In the genomic region with DNA sequence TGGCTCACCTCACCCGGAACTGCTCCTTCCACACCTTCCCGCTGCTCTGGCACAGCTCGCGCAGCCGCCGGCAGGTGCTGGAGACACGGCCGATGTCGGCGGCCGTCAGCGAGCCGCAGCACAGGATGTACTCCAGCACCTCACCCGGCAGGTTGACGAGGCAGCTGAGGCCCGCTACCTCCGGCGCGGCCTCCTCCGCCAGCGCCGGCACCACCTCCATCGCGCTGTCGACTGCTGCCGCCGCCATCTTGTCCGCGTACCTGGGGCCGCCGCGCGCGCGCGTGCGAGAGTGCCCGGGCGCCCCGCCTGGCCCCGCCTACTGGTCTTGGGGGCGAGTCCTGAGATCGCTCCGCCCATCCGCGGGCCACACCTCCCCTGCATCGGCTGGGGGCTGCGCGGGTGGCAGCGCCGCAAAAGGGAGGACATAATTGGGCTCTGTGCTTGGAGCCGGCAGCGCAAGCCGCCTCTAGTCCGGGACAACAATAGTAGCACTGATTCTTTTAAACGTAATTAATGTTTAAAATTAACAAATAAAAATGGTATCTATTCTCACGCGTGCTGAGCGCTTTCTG, we compare ENCODE assay signal across 8 cellular contexts. TPM values are rescaled to one million over a fixed set of nuclear protein-coding genes. Genes with fewer than 3 reads are reported as not detected.
DNase-seq lines count a peak whose midpoint lies in the region; ATAC-seq, FAIRE-seq and TF ChIP-seq lines count a peak whose summit lies in the region.

Gene FBXO21, minus strand, starts transcription at position 261 of the 572 bp plus-strand sequence. Its CDS starts 14 bp downstream, at position 247.

- peak within 1 kb of the TSS; percentile 51 for H3K27ac ChIP-seq in SU-DHL-6 (ENCODE audit: low read depth, low read length)
- H3K27ac ChIP-seq in pancreas: peak within 1 kb of the TSS; percentile 41 to 77 (median 65)
- H3K27ac ChIP-seq in thyroid gland: peak within 1 kb of the TSS; percentile 10 to 76 (median 66)

- DNase-seq in GM10266 (ENCODE audit: extremely low spot score): peak; percentile 98
- peak; percentile 84 for DNase-seq in NCI-H1092 treated with DMSO at 0.1 percent for 48 hours (lab: John Stamatoyannopoulos, UW)
- peak; percentile 98 for DNase-seq in activated naive CD8-positive, alpha-beta T cell treated with anti-CD3 and anti-CD28 coated beads, Interleukin-2, amount 10 ng/mL, durations not matched to agents 7 days and 5 days
- peak; percentile 95 for DNase-seq in Right ventricle myocardium inferior (ENCODE audit: missing footprints)
- peak; percentile 85 to 98 (median 94) for DNase-seq in pancreas
- DNase-seq in thyroid gland: peak; percentile 89 to 92

- H3K36me3 Mint-ChIP-seq in activated naive CD8-positive, alpha-beta T cell treated with anti-CD3 and anti-CD28 coated beads, Interleukin-2, amount 10 ng/mL, durations not matched to agents 7 days and 5 days: peaks cover 12% of the 10 kb centered on the region

- H3K4me1 ChIP-seq in pancreas (peaks cover 0 to 8% (median 0%) of the 10 kb centered on the region in 3 donors), thyroid gland (peaks cover 7 to 13% of the 10 kb centered on the region in 2 donors)

- peaks cover 26% of the 10 kb centered on the region for H3K79me2 ChIP-seq in SU-DHL-6 (ENCODE audit: insufficient read depth, low read length)

- ATAC-seq in HG02610 (IDR thresholded peaks at IDR 0.05; ENCODE audit: unreplicated experiment) (peak; percentile 95), Right ventricle myocardium inferior (peak; percentile 99), pancreas (peak; percentile 96 to 99 (median 98))
- peak; percentile 88 for ATAC-seq in activated naive CD8-positive, alpha-beta T cell treated with anti-CD3 and anti-CD28 coated beads, Interleukin-2, amount 10 ng/mL, durations not matched to agents 7 days and 5 days (ENCODE audit: low read depth)

- no peak for FAIRE-seq in pancreas (lab: Jason Lieb, UNC)

- peak within 1 kb of the TSS; percentile 80 for H3K9ac ChIP-seq in SU-DHL-6 (ENCODE audit: low read length)

- intact Hi-C loops in Right ventricle myocardium inferior (cut with DNase I) (no loop called here), pancreas (cut with DNase I) (no loop called here), thyroid gland (cut with DNase I) (no loop called here)

- peak within 1 kb of the TSS; percentile 78 for H3K27ac Mint-ChIP-seq in activated naive CD8-positive, alpha-beta T cell treated with anti-CD3 and anti-CD28 coated beads, Interleukin-2, amount 10 ng/mL, durations not matched to agents 7 days and 5 days

- peak; percentile 86 to 97 for TF ChIP-seq POLR2A in thyroid gland (IDR thresholded peaks at IDR 0.05)

- no peaks in the 10 kb centered on the region for H3K9me2 ChIP-seq in SU-DHL-6 (replicated peaks; ENCODE audit: insufficient read depth, low read length)

- no peak for TF ChIP-seq CTCF in GM10266 (IDR thresholded peaks at IDR 0.05; ENCODE audit: control insufficient read depth, insufficient read depth, low read depth, missing control alignments)
- no peak for TF ChIP-seq CTCF in SU-DHL-6 (IDR thresholded peaks at IDR 0.05; ENCODE audit: insufficient read depth, low read length, poor library complexity, severe bottlenecking)
- no peak for TF ChIP-seq CTCF in pancreas (IDR thresholded peaks at IDR 0.05)
- peak in 1 of 6 experiments; percentile 29 for TF ChIP-seq CTCF in thyroid gland (IDR thresholded peaks at IDR 0.05)

- WGBS in pancreas, 2 donors: 2% methylated on average over 37 to 59 of the region's 59 CpGs
- 18 to 20% methylated on average over 10 to 11 of the region's 59 CpGs for WGBS in thyroid gland, 2 donors

- H3K4me2 ChIP-seq in SU-DHL-6 (ENCODE audit: low read depth, low read length, poor library complexity, severe bottlenecking): peak within 1 kb of the TSS; percentile 68

- peak within 1 kb of the TSS; percentile 85 for H3K4me3 Mint-ChIP-seq in activated naive CD8-positive, alpha-beta T cell treated with anti-CD3 and anti-CD28 coated beads, Interleukin-2, amount 10 ng/mL, durations not matched to agents 7 days and 5 days

- H3K9me3 Mint-ChIP-seq in activated naive CD8-positive, alpha-beta T cell treated with anti-CD3 and anti-CD28 coated beads, Interleukin-2, amount 10 ng/mL, durations not matched to agents 7 days and 5 days: no peaks in the 10 kb centered on the region

- no peaks in the 10 kb centered on the region for H3F3A ChIP-seq in SU-DHL-6 (ENCODE audit: insufficient read depth)

- H4K20me1 ChIP-seq in SU-DHL-6 (ENCODE audit: low read depth, low read length): no peaks in the 10 kb centered on the region

- POLR2A ChIA-PET in activated naive CD8-positive, alpha-beta T cell treated with anti-CD3 and anti-CD28 coated beads, Interleukin-2, amount 10 ng/mL, durations not matched to agents 7 days and 5 days (lab: Charles Lee): interaction anchor here (0.5 to 1.1 kb wide), 3 partner anchors 113 to 495 kb away, joined by 3 to 4 read pairs (median 4); no protein-coding TSS in a partner anchor

- peaks cover 7% of the 10 kb centered on the region for H3K27me3 Mint-ChIP-seq in activated naive CD8-positive, alpha-beta T cell treated with anti-CD3 and anti-CD28 coated beads, Interleukin-2, amount 10 ng/mL, durations not matched to agents 7 days and 5 days

- H3K36me3 ChIP-seq in SU-DHL-6 (ENCODE audit: low read length) (peaks cover 18% of the 10 kb centered on the region), pancreas (peaks cover 0 to 12% (median 5%) of the 10 kb centered on the region in 3 donors), thyroid gland (no peaks in the 10 kb centered on the region)

- H3K4me1 Mint-ChIP-seq in activated naive CD8-positive, alpha-beta T cell treated with anti-CD3 and anti-CD28 coated beads, Interleukin-2, amount 10 ng/mL, durations not matched to agents 7 days and 5 days: peaks cover 20% of the 10 kb centered on the region

- H3K9me3 ChIP-seq in SU-DHL-6 (ENCODE audit: insufficient read depth, low read length) (peaks cover 2% of the 10 kb centered on the region; the same call in 1 of the 2 replicates), pancreas (no peaks in the 10 kb centered on the region), thyroid gland (no peaks in the 10 kb centered on the region)

- H3K27me3 ChIP-seq in SU-DHL-6 (ENCODE audit: low read length) (no peaks in the 10 kb centered on the region), pancreas (no peaks in the 10 kb centered on the region), thyroid gland (no peaks in the 10 kb centered on the region)

- H2AFZ ChIP-seq in SU-DHL-6 (ENCODE audit: low read depth, low read length, severe bottlenecking): peak within 1 kb of the TSS; percentile 86

- H3K4me3 ChIP-seq in SU-DHL-6 (ENCODE audit: insufficient read depth, low read length, poor library complexity, severe bottlenecking) (peak within 1 kb of the TSS; percentile 89), pancreas (peak within 1 kb of the TSS; percentile 74 to 86 (median 84)), thyroid gland (replicated peaks in 1 of 3) (peak within 1 kb of the TSS; percentile 37 to 83 (median 67))

RNA-seq across cellular contexts. Expression of gene FBXO21, which starts in this region (rescaled TPM):
- 10 to 100 TPM; 27.4 to 36.2 TPM for total RNA-seq in activated naive CD8-positive, alpha-beta T cell treated with anti-CD3 and anti-CD28 coated beads, Interleukin-2, amount 10 ng/mL, durations not matched to agents 7 days and 5 days
- total RNA-seq in Right ventricle myocardium inferior (35.2 TPM), pancreas (10 to 100 TPM; 21.6 to 42.4 (median 27.8) TPM), thyroid gland (100 to 1,000 TPM in 3 of 4 donors, 10 to 100 TPM in 1; 90.6 to 298 (median 196) TPM)
- polyA plus RNA-seq in pancreas: 10 to 100 TPM in 1 of 2 donors, 1 to 10 TPM in 1; 9.0 to 17.0 TPM

Comparison
In these comparisons a context has a peak if more than half of its experiments do, and no peak if none do; other contexts are left out.
1. Peak in every context shown above with its lines: DNase-seq, ATAC-seq, H3K4me3 ChIP-seq and H3K27ac ChIP-seq.